ENCODE assay signal across 13 cellular contexts in genomic region chr17:82787081-82787848, GRCh38. TPM values are rescaled to one million over a fixed set of nuclear protein-coding genes. Genes with fewer than 3 reads are reported as not detected.
DNase-seq lines count a peak whose midpoint lies in the region; ATAC-seq and TF ChIP-seq lines count a peak whose summit lies in the region.
"Had no signal": no experiment of that assay in that cellular context is flagged by ENCODE, and none has a peak within 500 bp of the region (broad histone marks: within the 10 kb centered on the region; RNA-seq: fewer than 3 reads in every experiment).

No MANE protein-coding gene starts in this region.

- no peak overlapping the region for H3K4me3 Mint-ChIP-seq in activated CD4-positive, alpha-beta memory T cell treated with anti-CD3 and anti-CD28 coated beads for 36 hours
- H3K4me3 Mint-ChIP-seq: CD4-positive, CD25-positive, alpha-beta regulatory T cell had no signal

- H3K27ac Mint-ChIP-seq in activated CD4-positive, alpha-beta memory T cell treated with anti-CD3 and anti-CD28 coated beads for 36 hours: no peak overlapping the region

- DNase-seq in Ammon's horn (ENCODE audit: low spot score) (peak; percentile 64), NCI-H187 (lab: John Stamatoyannopoulos, UW) (peak; percentile 73 to 81), breast epithelium (ENCODE audit: low spot score in 2 of 2) (peak in 1 of 2 donors; percentile 69), midbrain (lab: John Stamatoyannopoulos, UW) (peak; percentile 65), activated gamma-delta T cell (lab: John Stamatoyannopoulos, UW) (no peak), CD1c-positive myeloid dendritic cell (ENCODE audit: extremely low spot score) (no peak)
- no peak for DNase-seq in activated CD4-positive, alpha-beta memory T cell treated with anti-CD3 and anti-CD28 coated beads for 36 hours
- DNase-seq: activated naive CD4-positive, alpha-beta T cell treated with anti-CD3 and anti-CD28 coated beads, Interleukin-2, amount 50 U/mL, for 16 hours; CD4-positive, CD25-positive, alpha-beta regulatory T cell; Peyer's patch had no signal

- H3K4me1 ChIP-seq in breast epithelium: no peaks in the 10 kb centered on the region
- H3K4me1 ChIP-seq: Peyer's patch had no signal

- TF ChIP-seq CTCF in breast epithelium (IDR thresholded peaks at IDR 0.05): no peak

- intact Hi-C loops in breast epithelium (cut with DNase I; ENCODE audit: low total_unique reads): no loop called here
- intact Hi-C loops in activated CD4-positive, alpha-beta memory T cell treated with anti-CD3 and anti-CD28 coated beads for 36 hours (cut with micrococcal nuclease): no loop called here

- H3K4me1 Mint-ChIP-seq in activated CD4-positive, alpha-beta memory T cell treated with anti-CD3 and anti-CD28 coated beads for 36 hours (ENCODE audit: low read depth): peaks cover 5% of the 10 kb centered on the region

- POLR2A ChIA-PET in activated CD4-positive, alpha-beta memory T cell treated with anti-CD3 and anti-CD28 coated beads for 36 hours (lab: Charles Lee): no interaction called here

- no peaks in the 10 kb centered on the region for H3K9me3 Mint-ChIP-seq in activated CD4-positive, alpha-beta memory T cell treated with anti-CD3 and anti-CD28 coated beads for 36 hours
- H3K9me3 Mint-ChIP-seq: CD4-positive, CD25-positive, alpha-beta regulatory T cell had no signal

- no peak for ATAC-seq in GM18909 (IDR thresholded peaks at IDR 0.05; ENCODE audit: poor library complexity, unreplicated experiment)

- H3K4me3 ChIP-seq in breast epithelium: no peak overlapping the region
- H3K4me3 ChIP-seq: Peyer's patch had no signal

- no peaks in the 10 kb centered on the region for H3K27me3 ChIP-seq in breast epithelium
- H3K27me3 ChIP-seq: Peyer's patch had no signal

- no peaks in the 10 kb centered on the region for H3K36me3 ChIP-seq in breast epithelium

- CTCF ChIA-PET in activated CD4-positive, alpha-beta memory T cell treated with anti-CD3 and anti-CD28 coated beads for 36 hours (lab: Charles Lee): no interaction called here

- H3K27me3 Mint-ChIP-seq in activated CD4-positive, alpha-beta memory T cell treated with anti-CD3 and anti-CD28 coated beads for 36 hours: no peaks in the 10 kb centered on the region
- H3K27me3 Mint-ChIP-seq: CD4-positive, CD25-positive, alpha-beta regulatory T cell had no signal

- H3K36me3 Mint-ChIP-seq in activated CD4-positive, alpha-beta memory T cell treated with anti-CD3 and anti-CD28 coated beads for 36 hours: peaks cover 11% of the 10 kb centered on the region

- H3K9me3 ChIP-seq in breast epithelium: no peaks in the 10 kb centered on the region
- H3K9me3 ChIP-seq: Peyer's patch had no signal

- peak overlapping the region; percentile 32 to 40 for H3K27ac ChIP-seq in breast epithelium
- H3K27ac ChIP-seq: parathyroid adenoma, Peyer's patch had no signal

- TF ChIP-seq POLR2A in breast epithelium (IDR thresholded peaks at IDR 0.05): no peak

RNA-seq across cellular contexts. Expression of gene TBCD, which starts 35.4 kb away (rescaled TPM):
- 10 to 100 TPM; 45.4 to 65.9 (median 53.3) TPM for total RNA-seq in breast epithelium
- 10 to 100 TPM; 97.0 to 98.2 TPM for total RNA-seq in activated CD4-positive, alpha-beta memory T cell treated with anti-CD3 and anti-CD28 coated beads for 36 hours

RNA-seq across cellular contexts. Expression of gene FN3K, which starts 51.9 kb away (rescaled TPM):
- total RNA-seq in breast epithelium: 1 to 10 TPM; 4.5 to 9.4 (median 7.2) TPM
- 1 to 10 TPM; 1.6 to 2.3 TPM for total RNA-seq in activated CD4-positive, alpha-beta memory T cell treated with anti-CD3 and anti-CD28 coated beads for 36 hours

RNA-seq across cellular contexts. Expression of gene ZNF750, which starts 52.6 kb away (rescaled TPM):
- total RNA-seq in breast epithelium: 1 to 10 TPM in 2 of 3 donors, not detected in 1; 5.6 to 7.8 TPM
- total RNA-seq in activated CD4-positive, alpha-beta memory T cell treated with anti-CD3 and anti-CD28 coated beads for 36 hours: not detected
- total RNA-seq: CD4-positive, CD25-positive, alpha-beta regulatory T cell; LHCN-M2; Peyer's patch had no signal

Comparison
In these comparisons a context has a peak if more than half of its experiments do, and no peak if none do; other contexts are left out.
1. DNase-seq: peak in Ammon's horn (single experiment), NCI-H187 (2 of 2) and midbrain (single experiment); none in activated CD4-positive, alpha-beta memory T cell treated with anti-CD3 and anti-CD28 coated beads for 36 hours (single experiment), activated gamma-delta T cell (single experiment) and CD1c-positive myeloid dendritic cell (single experiment).